In genomic region chr13:71643466-71643865, GRCh38 we compare ENCODE assay signal across 30 cellular contexts.
A peak's percentile ranks its signal among the peaks of the same experiment; 100 is the strongest.
DNase-seq lines count a peak whose midpoint lies in the region; ATAC-seq and TF ChIP-seq lines count a peak whose summit lies in the region.
"Had no signal": no experiment of that assay in that cellular context is flagged by ENCODE, and none has a peak within 500 bp of the region (broad histone marks: within the 10 kb centered on the region; RNA-seq: fewer than 3 reads in every experiment).

No MANE protein-coding gene starts in this region.

- intact Hi-C loops in Caco-2 (cut with micrococcal nuclease; ENCODE audit: unreplicated experiment): no loop called here

- H3K4me1 Mint-ChIP-seq in Caco-2 (ENCODE audit: low read depth, unreplicated experiment) (peaks cover 5% of the 10 kb centered on the region), brain (peaks cover 65% of the 10 kb centered on the region), T-helper 17 cell (no peaks in the 10 kb centered on the region)
- H3K4me1 Mint-ChIP-seq in stimulated activated effector memory CD8-positive, alpha-beta T cell treated with anti-CD3 and anti-CD28 coated beads, Interleukin-12 subunit alpha, Interleukin-12 subunit beta, amount 100 ng/mL, for 72 hours: no peaks in the 10 kb centered on the region
- H3K4me1 Mint-ChIP-seq: CD8-positive, alpha-beta memory T cell had no signal

- H2AFZ ChIP-seq in neuronal stem cell (ENCODE audit: low read length): peak overlapping the region; percentile 3
- H2AFZ ChIP-seq: GM23338 had no signal

- no peaks in the 10 kb centered on the region for H3K9me3 Mint-ChIP-seq in Caco-2 (ENCODE audit: unreplicated experiment)
- H3K9me3 Mint-ChIP-seq in brain: no peaks in the 10 kb centered on the region
- peaks cover 11% of the 10 kb centered on the region for H3K9me3 Mint-ChIP-seq in stimulated activated effector memory CD8-positive, alpha-beta T cell treated with anti-CD3 and anti-CD28 coated beads, Interleukin-12 subunit alpha, Interleukin-12 subunit beta, amount 100 ng/mL, for 72 hours
- H3K9me3 Mint-ChIP-seq: CD14-positive monocyte, GM23338 had no signal

- H3K79me1 ChIP-seq in neuronal stem cell (ENCODE audit: low read depth, low read length): peaks cover 2% of the 10 kb centered on the region

- H4K91ac ChIP-seq in neuronal stem cell (ENCODE audit: low read depth, low read length, poor library complexity): no peak overlapping the region

- no peak for TF ChIP-seq CTCF in Caco-2 (IDR thresholded peaks at IDR 0.05; ENCODE audit: insufficient read depth in 1 of 2, low read depth in 1 of 2, low read length in 1 of 2, severe bottlenecking in 1 of 2, unreplicated experiment in 1 of 2)
- no peak for TF ChIP-seq CTCF in brain (conservative IDR thresholded peaks at IDR 0.05)

- H3K36me3 Mint-ChIP-seq in Caco-2 (ENCODE audit: insufficient read depth, unreplicated experiment) (no peaks in the 10 kb centered on the region), brain (no peaks in the 10 kb centered on the region), T-helper 17 cell (ENCODE audit: low read depth) (no peaks in the 10 kb centered on the region)
- no peaks in the 10 kb centered on the region for H3K36me3 Mint-ChIP-seq in stimulated activated effector memory CD8-positive, alpha-beta T cell treated with anti-CD3 and anti-CD28 coated beads, Interleukin-12 subunit alpha, Interleukin-12 subunit beta, amount 100 ng/mL, for 72 hours
- H3K36me3 Mint-ChIP-seq: CD14-positive monocyte; CD8-positive, alpha-beta memory T cell had no signal

- CTCF ChIA-PET in Caco-2 (lab: Charles Lee): no interaction called here

- H3K18ac ChIP-seq in neuronal stem cell (ENCODE audit: low read length): no peak overlapping the region

- H3K4me1 ChIP-seq in Caco-2 (peaks cover 16% of the 10 kb centered on the region), neuronal stem cell (ENCODE audit: control insufficient read depth in 2 of 2, insufficient read depth in 1 of 2, low read depth in 1 of 2, low read length in 2 of 2) (peaks cover 4 to 14% of the 10 kb centered on the region in 2 donors)
- H3K4me1 ChIP-seq: SJCRH30 had no signal

- H3K36me3 ChIP-seq in Caco-2 (ENCODE audit: control insufficient read depth, insufficient read depth, low read length) (no peaks in the 10 kb centered on the region), neuronal stem cell (replicated peaks in 1 of 2; ENCODE audit: control insufficient read depth in 2 of 2, insufficient read depth in 2 of 2, low read length in 2 of 2) (no peaks in the 10 kb centered on the region)
- H3K36me3 ChIP-seq: BE2C, HAP-1, SJCRH30 had no signal

- no peak overlapping the region for H2BK15ac ChIP-seq in neuronal stem cell (ENCODE audit: low read length)

- no peaks in the 10 kb centered on the region for H3K27me3 ChIP-seq in Caco-2 (replicated peaks; ENCODE audit: control insufficient read depth, insufficient read depth, low read length)
- no peaks in the 10 kb centered on the region for H3K27me3 ChIP-seq in neuronal stem cell (ENCODE audit: control insufficient read depth in 3 of 3, insufficient read depth in 3 of 3, low read depth in 1 of 3, low read length in 3 of 3)
- H3K27me3 ChIP-seq: BE2C, SJCRH30 had no signal

- no peak overlapping the region for H2BK12ac ChIP-seq in neuronal stem cell (ENCODE audit: low read length)

- H3K9me3 ChIP-seq in Caco-2 (no peaks in the 10 kb centered on the region; the same call in 1 of the 2 replicates), neuronal stem cell (replicated peaks in 1 of 2; ENCODE audit: control insufficient read depth in 2 of 2, insufficient read depth in 1 of 2, low read depth in 1 of 2, low read length in 2 of 2) (no peaks in the 10 kb centered on the region), T-helper 17 cell (ENCODE audit: control insufficient read depth, low read length, poor library complexity, severe bottlenecking) (no peaks in the 10 kb centered on the region)
- H3K9me3 ChIP-seq: BE2C, HAP-1, SJCRH30 had no signal

- peak overlapping the region; percentile 35 for H3K4me3 Mint-ChIP-seq in Caco-2 (ENCODE audit: unreplicated experiment)
- H3K4me3 Mint-ChIP-seq in brain: peak overlapping the region in 4 of 5 experiments; percentile 5 to 65 (median 33)
- no peak overlapping the region for H3K4me3 Mint-ChIP-seq in stimulated activated effector memory CD8-positive, alpha-beta T cell treated with anti-CD3 and anti-CD28 coated beads, Interleukin-12 subunit alpha, Interleukin-12 subunit beta, amount 100 ng/mL, for 72 hours
- H3K4me3 Mint-ChIP-seq in T-helper 17 cell: no peak overlapping the region
- H3K4me3 Mint-ChIP-seq: CD14-positive monocyte; CD8-positive, alpha-beta memory T cell; GM23338 had no signal

- no peak overlapping the region for H3K27ac ChIP-seq in neuronal stem cell (replicated peaks; ENCODE audit: low read length)
- H3K27ac ChIP-seq: SJCRH30 had no signal

- no peak overlapping the region for H3K23ac ChIP-seq in neuronal stem cell (ENCODE audit: low read depth, low read length, poor library complexity)

- no peak overlapping the region for H3K9ac ChIP-seq in neuronal stem cell (ENCODE audit: low read depth, low read length, poor library complexity)

- no peak overlapping the region for H2BK5ac ChIP-seq in neuronal stem cell (ENCODE audit: low read length)

- BruUV-seq in Caco-2 (replicated peaks; lab: Mats Ljungman, UMichigan): no TSS peak

- H3K27ac Mint-ChIP-seq in Caco-2 (ENCODE audit: unreplicated experiment) (peak overlapping the region; percentile 48), brain (peak overlapping the region in 3 of 5 experiments; percentile 75 to 90 (median 83)), T-helper 17 cell (no peak overlapping the region)
- no peak overlapping the region for H3K27ac Mint-ChIP-seq in stimulated activated effector memory CD8-positive, alpha-beta T cell treated with anti-CD3 and anti-CD28 coated beads, Interleukin-12 subunit alpha, Interleukin-12 subunit beta, amount 100 ng/mL, for 72 hours
- H3K27ac Mint-ChIP-seq: CD14-positive monocyte; CD8-positive, alpha-beta memory T cell; GM23338 had no signal

- H3K4me3 ChIP-seq in Caco-2 (ENCODE audit: low read depth, low read length): no peak overlapping the region
- H3K4me3 ChIP-seq in neuronal stem cell (ENCODE audit: low read length in 2 of 2): no peak overlapping the region
- H3K4me3 ChIP-seq: GM23338, HAP-1, K562, SJCRH30 had no signal

- no peak overlapping the region for H4K8ac ChIP-seq in neuronal stem cell (ENCODE audit: low read depth, low read length)

- H3K4me2 ChIP-seq in neuronal stem cell (ENCODE audit: insufficient read depth, low read length, poor library complexity, severe bottlenecking): no peak overlapping the region
- H3K4me2 ChIP-seq: GM23338 had no signal

- H3K4ac ChIP-seq in neuronal stem cell (ENCODE audit: low read length): no peak overlapping the region

- no peaks in the 10 kb centered on the region for H3K27me3 Mint-ChIP-seq in Caco-2 (ENCODE audit: insufficient read depth, unreplicated experiment)
- H3K27me3 Mint-ChIP-seq in brain: no peaks in the 10 kb centered on the region
- no peaks in the 10 kb centered on the region for H3K27me3 Mint-ChIP-seq in T-helper 17 cell
- H3K27me3 Mint-ChIP-seq: CD8-positive, alpha-beta memory T cell had no signal

- no peak for ATAC-seq in HG03108 (IDR thresholded peaks at IDR 0.05; ENCODE audit: unreplicated experiment)
- no peak for ATAC-seq in stimulated activated effector memory CD8-positive, alpha-beta T cell treated with anti-CD3 and anti-CD28 coated beads, Interleukin-12 subunit alpha, Interleukin-12 subunit beta, amount 100 ng/mL, for 72 hours
- ATAC-seq in T-helper 17 cell: no peak
- ATAC-seq: GM23338, HepG2, K562, PC-3 had no signal

- H2BK120ac ChIP-seq in neuronal stem cell (ENCODE audit: low read depth, low read length): no peak overlapping the region

- no peak overlapping the region for H3K14ac ChIP-seq in neuronal stem cell (ENCODE audit: low read length)

- H2AK5ac ChIP-seq in neuronal stem cell (ENCODE audit: low read depth, low read length): no peak overlapping the region

- peak in 1 of 2 experiments; percentile 8 for DNase-seq in Caco-2
- peak; percentile 61 for DNase-seq in left kidney (ENCODE audit: low read depth, low spot score)
- no peak for DNase-seq in neuronal stem cell (ENCODE audit: low spot score)
- no peak for DNase-seq in ureter (ENCODE audit: low spot score)
- no peak for DNase-seq in stimulated activated effector memory CD8-positive, alpha-beta T cell treated with anti-CD3 and anti-CD28 coated beads, Interleukin-12 subunit alpha, Interleukin-12 subunit beta, amount 100 ng/mL, for 72 hours (ENCODE audit: low spot score in 2 of 2)
- no peak for DNase-seq in T-helper 17 cell
- DNase-seq: 8988T; ACHN; BE2C; Calu3; CD8-positive, alpha-beta memory T cell; DMS79 treated with DMSO at 0.1 percent for 48 hours; GF-D8; Kasumi-1; MV-4-11; NCI-H1105; NCI-H1436 treated with DMSO at 0.1 percent for 48 hours; NCI-H1930; NCI-H2107; NCI-H524 treated with DMSO at 0.1 percent for 48 hours; NCI-H774; PC-3; SJCRH30 had no signal

- POLR2A ChIA-PET in Caco-2 (lab: Charles Lee): no interaction called here

- WGBS in neuronal stem cell (ENCODE audit: extremely low coverage in 2 of 2, insufficient read length in 2 of 2, insufficient replicate concordance in 1 of 2), 2 donors: no CpG with 5 or more reads among the region's 4 CpGs

Comparison
In these comparisons a context has a peak if more than half of its experiments do, and no peak if none do; other contexts are left out.
1. H3K27ac Mint-ChIP-seq: peak in Caco-2 (single experiment) and brain (3 of 5); none in stimulated activated effector memory CD8-positive, alpha-beta T cell treated with anti-CD3 and anti-CD28 coated beads, Interleukin-12 subunit alpha, Interleukin-12 subunit beta, amount 100 ng/mL, for 72 hours (single experiment) and T-helper 17 cell (single experiment).
2. H3K4me3 Mint-ChIP-seq: peak in Caco-2 (single experiment) and brain (4 of 5); none in stimulated activated effector memory CD8-positive, alpha-beta T cell treated with anti-CD3 and anti-CD28 coated beads, Interleukin-12 subunit alpha, Interleukin-12 subunit beta, amount 100 ng/mL, for 72 hours (single experiment) and T-helper 17 cell (single experiment).